Comparison of ENCODE assay signal across 1 cellular context in genomic region chr16:15439102-15439501, GRCh38.
TF ChIP-seq lines count a peak whose summit lies in the region.

No MANE protein-coding gene starts in this region.

TF ChIP-seq in HepG2, 621 proteins besides CTCF, POLR2A, EP300 and RAD21:
- TF ChIP-seq ZMYM3 (CRISPR knock-in tag; IDR thresholded peaks at IDR 0.05): peak; percentile 87
- TF ChIP-seq ZNF614 (CRISPR knock-in tag; IDR thresholded peaks at IDR 0.05; ENCODE audit: borderline replicate concordance): no peak
- TF ChIP-seq NCOR1 (IDR thresholded peaks at IDR 0.05; ENCODE audit: borderline replicate concordance, low read length): 0 out of 2 replicates have a peak, but pooled peaks have one; percentile 37
- no peak for TF ChIP-seq CCAR2 (optimal IDR thresholded peaks at IDR 0.05; ENCODE audit: low read depth, low read length)
- TF ChIP-seq ADNP (CRISPR knock-in tag; IDR thresholded peaks at IDR 0.05): 0 out of 2 replicates have a peak, but pooled peaks have one; percentile 63
- TF ChIP-seq KDM1A (CRISPR knock-in tag; IDR thresholded peaks at IDR 0.05): peak; percentile 81; the same call in 1 of the 2 replicates
- 0 out of 2 replicates have a peak, but pooled peaks have one; percentile 6 for TF ChIP-seq HNF4G (IDR thresholded peaks at IDR 0.05; ENCODE audit: borderline replicate concordance, low read depth, low read length)
- TF ChIP-seq HNF4G (CRISPR knock-in tag; IDR thresholded peaks at IDR 0.05; ENCODE audit: borderline replicate concordance, low read depth): no peak
- TF ChIP-seq HNF4A (CRISPR knock-in tag; IDR thresholded peaks at IDR 0.05): peak; percentile 58
- TF ChIP-seq ZNF629 (CRISPR knock-in tag; conservative IDR thresholded peaks at IDR 0.05): peak; percentile 96
